9 cellular contexts compared by ENCODE assay signal in the genomic region with DNA sequence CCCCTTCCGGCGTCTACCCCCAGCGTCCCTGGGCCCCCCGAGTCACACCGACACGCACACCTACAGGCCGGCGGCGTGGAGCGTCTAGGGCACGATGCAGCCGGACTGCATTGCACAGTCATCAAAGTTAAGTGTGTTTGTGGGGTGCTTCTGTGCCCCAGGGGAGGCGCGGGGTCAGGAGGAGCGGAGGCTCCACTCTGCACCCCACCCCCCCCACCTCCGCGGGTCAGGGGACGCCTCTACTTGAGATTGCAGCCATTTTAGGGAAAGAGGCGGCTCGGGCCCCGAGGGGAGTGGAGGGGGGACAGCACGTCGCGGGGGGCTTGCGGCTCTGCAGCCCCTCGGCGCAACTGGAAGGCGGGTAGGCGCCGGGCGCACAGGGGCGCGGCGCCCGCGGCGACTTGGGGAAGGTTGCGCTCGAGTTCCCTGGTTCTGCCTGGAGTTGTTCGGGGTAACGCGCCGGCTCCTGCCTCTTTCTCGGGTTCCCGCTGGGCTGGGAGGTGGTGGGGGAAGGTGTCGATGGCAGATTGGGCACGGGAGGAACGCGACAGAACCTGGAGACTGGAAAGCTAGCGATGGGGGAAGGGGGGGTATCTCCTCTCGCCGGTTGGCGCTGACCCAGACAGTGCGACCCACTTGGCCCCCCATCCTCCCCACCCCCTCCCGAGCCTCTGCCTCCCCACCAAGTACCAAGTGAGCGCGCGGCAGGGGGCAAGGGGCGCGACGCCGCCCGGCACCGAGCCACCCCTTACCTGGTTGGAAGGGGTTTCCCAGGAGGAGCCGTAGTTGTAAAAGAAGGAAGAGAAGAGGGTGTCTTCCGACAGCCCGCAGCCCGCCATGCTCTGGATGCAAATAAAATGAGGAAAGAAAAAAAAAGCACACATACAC.
DNase-seq lines count a peak whose midpoint lies in the region; ATAC-seq and TF ChIP-seq lines count a peak whose summit lies in the region.
"Had no signal": no experiment of that assay in that cellular context is flagged by ENCODE, and none has a peak within 500 bp of the region (broad histone marks: within the 10 kb centered on the region; RNA-seq: fewer than 3 reads in every experiment).

No MANE protein-coding gene starts in this region.

- TF ChIP-seq CTCF in A673 (conservative IDR thresholded peaks at IDR 0.05; ENCODE audit: low read depth, low read length) (no peak), GM23338 (conservative IDR thresholded peaks at IDR 0.05; ENCODE audit: low read depth in 2 of 2) (no peak), cardiac muscle cell (IDR thresholded peaks at IDR 0.05; ENCODE audit: low read depth, low read length) (no peak), psoas muscle (IDR thresholded peaks at IDR 0.05) (no peak)

- H3K36me3 Mint-ChIP-seq in GM23338 (ENCODE audit: low read depth): no peaks in the 10 kb centered on the region; the same call in 2 of the 3 replicates
- H3K36me3 Mint-ChIP-seq in activated T-cell treated with anti-CD3 and anti-CD28 coated beads, Interleukin-2, amount 50 U/mL, for 4 hours (ENCODE audit: insufficient read depth): no peaks in the 10 kb centered on the region

- H3K4me1 ChIP-seq in A673 (ENCODE audit: insufficient read depth, low read length, poor library complexity, severe bottlenecking) (peaks cover 15% of the 10 kb centered on the region), GM23338 (ENCODE audit: insufficient read depth) (peaks cover 44% of the 10 kb centered on the region), cardiac muscle cell (ENCODE audit: low read depth) (no peaks in the 10 kb centered on the region), psoas muscle (peaks cover 15% of the 10 kb centered on the region)

- WGBS in psoas muscle, 3 donors: 0 to 1% (median 1%) methylated on average over 60 to 68 of the region's 68 CpGs

- no peaks in the 10 kb centered on the region for H4K20me1 ChIP-seq in GM23338 (replicated peaks; ENCODE audit: insufficient read depth)

- ATAC-seq in GM23338 (peak; percentile 12), psoas muscle (peak in 1 of 4 donors; percentile 20)
- ATAC-seq in activated T-cell treated with anti-CD3 and anti-CD28 coated beads, Interleukin-2, amount 50 U/mL, for 4 hours: peak in 1 of 2 donors; percentile 11

- no peaks in the 10 kb centered on the region for H3K9me2 ChIP-seq in GM23338 (ENCODE audit: insufficient read depth)

- no peak overlapping the region; the same call in 1 of the 2 replicates for H3K27ac Mint-ChIP-seq in GM23338

- H3K27me3 Mint-ChIP-seq in GM23338 (ENCODE audit: insufficient read depth, low read depth, poor library complexity): peaks cover 40% of the 10 kb centered on the region
- peaks cover 54% of the 10 kb centered on the region for H3K27me3 Mint-ChIP-seq in activated T-cell treated with anti-CD3 and anti-CD28 coated beads, Interleukin-2, amount 50 U/mL, for 4 hours (ENCODE audit: low read depth)

- DNase-seq in A673 (ENCODE audit: low spot score): peak; percentile 11
- peak; percentile 79 for DNase-seq in GM23338 (ENCODE audit: low spot score)
- DNase-seq in activated T-cell treated with anti-CD3 and anti-CD28 coated beads, Interleukin-2, amount 50 U/mL, for 4 hours: no peak
- peak; percentile 10 to 39 for DNase-seq in cardiac muscle cell (ENCODE audit: low read depth in 1 of 2, low spot score in 1 of 2)
- peak; percentile 18 to 50 for DNase-seq in psoas muscle
- no peak for DNase-seq in SIG-M5 (lab: John Stamatoyannopoulos, UW)
- no peak for DNase-seq in cortex of kidney (lab: John Stamatoyannopoulos, UW)
- DNase-seq in GM19240 (ENCODE audit: insufficient read length, low spot score): no peak

- H2AFZ ChIP-seq in GM23338: peak overlapping the region; percentile 86

- BruUV-seq in A673 (replicated peaks; lab: Mats Ljungman, UMichigan): no TSS peak

- H3K9me3 Mint-ChIP-seq in GM23338: peaks cover 3% of the 10 kb centered on the region; the same call in 2 of the 3 replicates
- H3K9me3 Mint-ChIP-seq in activated T-cell treated with anti-CD3 and anti-CD28 coated beads, Interleukin-2, amount 50 U/mL, for 4 hours: no peaks in the 10 kb centered on the region

- H3K27me3 ChIP-seq in A673 (replicated peaks; ENCODE audit: insufficient read depth, low read depth, low read length, poor library complexity): peaks cover 72% of the 10 kb centered on the region
- H3K27me3 ChIP-seq in GM23338 (ENCODE audit: insufficient read depth): peaks cover 36% of the 10 kb centered on the region
- peaks cover 55% of the 10 kb centered on the region for H3K27me3 ChIP-seq in cardiac muscle cell
- H3K27me3 ChIP-seq in psoas muscle (ENCODE audit: insufficient read depth in 3 of 3, low read length in 2 of 3): peaks cover 0 to 2% (median 0%) of the 10 kb centered on the region in 3 donors

- no peaks in the 10 kb centered on the region for H3K9me3 ChIP-seq in A673 (ENCODE audit: low read depth, low read length, poor library complexity, severe bottlenecking)
- H3K9me3 ChIP-seq in cardiac muscle cell (ENCODE audit: low read depth): no peaks in the 10 kb centered on the region
- H3K9me3 ChIP-seq in psoas muscle: no peaks in the 10 kb centered on the region

- peak overlapping the region; percentile 94 for H3K4me3 Mint-ChIP-seq in GM23338
- peak overlapping the region; percentile 87 for H3K4me3 Mint-ChIP-seq in activated T-cell treated with anti-CD3 and anti-CD28 coated beads, Interleukin-2, amount 50 U/mL, for 4 hours

- intact Hi-C loops in A673 (cut with micrococcal nuclease; ENCODE audit: unreplicated experiment): no loop called here
- intact Hi-C loops in psoas muscle (cut with DNase I): loop anchor here (5.0 to 10.0 kb wide), 3 partner anchors 110 to 673 kb away; partner anchors contain the start of gene DHX15 (in 2 of the 2)

- peaks cover 13% of the 10 kb centered on the region for H3F3A ChIP-seq in GM23338 (replicated peaks; ENCODE audit: low read depth)

- H3K4me1 Mint-ChIP-seq in GM23338: peaks cover 54% of the 10 kb centered on the region
- H3K4me1 Mint-ChIP-seq in activated T-cell treated with anti-CD3 and anti-CD28 coated beads, Interleukin-2, amount 50 U/mL, for 4 hours (ENCODE audit: low read depth): peaks cover 31% of the 10 kb centered on the region

- H3K79me2 ChIP-seq in GM23338 (replicated peaks; ENCODE audit: insufficient read depth): no peaks in the 10 kb centered on the region; the same call in 1 of the 2 replicates

- H3K4me2 ChIP-seq in GM23338: peak overlapping the region; percentile 95

- POLR2A ChIA-PET in A673 (lab: Charles Lee; ENCODE audit: low non-redundant PET): no interaction called here

- no peak overlapping the region for H3K27ac ChIP-seq in A673 (ENCODE audit: low read depth, low read length, poor library complexity, severe bottlenecking)
- H3K27ac ChIP-seq in GM23338 (ENCODE audit: low read depth): no peak overlapping the region
- H3K27ac ChIP-seq in cardiac muscle cell: no peak overlapping the region
- no peak overlapping the region for H3K27ac ChIP-seq in psoas muscle
- H3K27ac ChIP-seq: epithelial cell of prostate had no signal

- H3K36me3 ChIP-seq in A673 (ENCODE audit: insufficient read depth, low read length, poor library complexity, severe bottlenecking) (no peaks in the 10 kb centered on the region), GM23338 (ENCODE audit: insufficient read depth) (no peaks in the 10 kb centered on the region), cardiac muscle cell (no peaks in the 10 kb centered on the region), psoas muscle (ENCODE audit: insufficient read depth in 1 of 2, low read depth in 1 of 2) (no peaks in the 10 kb centered on the region)

- CTCF ChIA-PET in A673 (lab: Charles Lee): no interaction called here

- H3K4me3 ChIP-seq in A673 (ENCODE audit: low read depth, low read length, poor library complexity, severe bottlenecking) (peak overlapping the region; percentile 49), GM23338 (peak overlapping the region; percentile 81), cardiac muscle cell (peak overlapping the region; percentile 52), psoas muscle (peak overlapping the region; percentile 79)

TF ChIP-seq in GM23338, 12 proteins besides CTCF, POLR2A, EP300 and RAD21 (continues in another document):
- TF ChIP-seq JUNB (IDR thresholded peaks at IDR 0.05; ENCODE audit: unreplicated experiment) (no peak), ZNF114 (CRISPR knock-in tag; IDR thresholded peaks at IDR 0.05) (no peak), EZH2 (IDR thresholded peaks at IDR 0.05; ENCODE audit: low read depth, unreplicated experiment) (no peak), EZH2phosphoT487 (IDR thresholded peaks at IDR 0.05; ENCODE audit: unreplicated experiment) (no peak)
- TF ChIP-seq, protein P1, sequence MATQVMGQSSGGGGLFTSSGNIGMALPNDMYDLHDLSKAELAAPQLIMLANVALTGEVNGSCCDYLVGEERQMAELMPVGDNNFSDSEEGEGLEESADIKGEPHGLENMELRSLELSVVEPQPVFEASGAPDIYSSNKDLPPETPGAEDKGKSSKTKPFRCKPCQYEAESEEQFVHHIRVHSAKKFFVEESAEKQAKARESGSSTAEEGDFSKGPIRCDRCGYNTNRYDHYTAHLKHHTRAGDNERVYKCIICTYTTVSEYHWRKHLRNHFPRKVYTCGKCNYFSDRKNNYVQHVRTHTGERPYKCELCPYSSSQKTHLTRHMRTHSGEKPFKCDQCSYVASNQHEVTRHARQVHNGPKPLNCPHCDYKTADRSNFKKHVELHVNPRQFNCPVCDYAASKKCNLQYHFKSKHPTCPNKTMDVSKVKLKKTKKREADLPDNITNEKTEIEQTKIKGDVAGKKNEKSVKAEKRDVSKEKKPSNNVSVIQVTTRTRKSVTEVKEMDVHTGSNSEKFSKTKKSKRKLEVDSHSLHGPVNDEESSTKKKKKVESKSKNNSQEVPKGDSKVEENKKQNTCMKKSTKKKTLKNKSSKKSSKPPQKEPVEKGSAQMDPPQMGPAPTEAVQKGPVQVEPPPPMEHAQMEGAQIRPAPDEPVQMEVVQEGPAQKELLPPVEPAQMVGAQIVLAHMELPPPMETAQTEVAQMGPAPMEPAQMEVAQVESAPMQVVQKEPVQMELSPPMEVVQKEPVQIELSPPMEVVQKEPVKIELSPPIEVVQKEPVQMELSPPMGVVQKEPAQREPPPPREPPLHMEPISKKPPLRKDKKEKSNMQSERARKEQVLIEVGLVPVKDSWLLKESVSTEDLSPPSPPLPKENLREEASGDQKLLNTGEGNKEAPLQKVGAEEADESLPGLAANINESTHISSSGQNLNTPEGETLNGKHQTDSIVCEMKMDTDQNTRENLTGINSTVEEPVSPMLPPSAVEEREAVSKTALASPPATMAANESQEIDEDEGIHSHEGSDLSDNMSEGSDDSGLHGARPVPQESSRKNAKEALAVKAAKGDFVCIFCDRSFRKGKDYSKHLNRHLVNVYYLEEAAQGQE (IDR thresholded peaks at IDR 0.05; ENCODE audit: unreplicated experiment): no peak

Comparison
In these comparisons a context has a peak if more than half of its experiments do, and no peak if none do; other contexts are left out.
1. DNase-seq: peak in A673 (single experiment), GM23338 (single experiment), cardiac muscle cell (2 of 2) and psoas muscle (2 of 2); none in activated T-cell treated with anti-CD3 and anti-CD28 coated beads, Interleukin-2, amount 50 U/mL, for 4 hours (single experiment), SIG-M5 (single experiment), cortex of kidney (single experiment) and GM19240 (single experiment).
2. Peak in every context shown above with its lines, with median percentiles within 50 percentile points of each other: H3K4me3 ChIP-seq.